In the genomic region with DNA sequence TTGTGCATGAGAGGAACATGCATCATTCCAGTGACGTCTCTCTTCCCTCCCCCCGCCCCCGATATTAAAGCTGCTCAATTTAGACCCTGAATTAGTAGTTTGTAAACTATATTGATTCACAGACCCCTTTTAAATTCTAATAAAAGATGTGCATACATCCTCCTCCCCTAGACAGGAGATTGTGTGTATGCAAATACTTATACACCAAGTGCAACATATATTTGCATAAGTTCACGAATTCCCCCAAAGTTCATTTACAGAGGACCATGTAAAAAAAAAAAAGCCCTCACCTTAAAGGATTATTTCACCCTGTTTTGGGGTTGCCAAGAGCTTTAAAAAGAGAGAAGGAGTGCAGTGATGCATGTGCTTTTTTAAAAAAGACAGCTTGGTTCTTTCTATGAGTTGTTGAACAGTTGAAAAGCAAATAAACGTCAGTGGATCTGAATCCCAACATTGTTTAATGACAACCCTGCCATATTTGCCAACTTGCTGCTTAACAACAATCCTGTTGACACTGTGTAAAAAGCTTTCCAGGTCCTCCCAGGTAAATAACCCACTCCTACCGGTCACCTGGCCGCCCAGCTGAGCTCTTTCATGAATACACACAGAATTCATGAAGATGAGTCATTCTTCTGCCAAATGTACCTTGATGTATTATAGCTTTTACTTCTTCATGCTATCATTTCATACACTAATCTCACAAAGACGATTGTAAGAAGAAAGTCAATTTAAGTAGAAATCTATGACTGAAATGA, we compare ENCODE assay signal across 1 cellular context.
TF ChIP-seq lines count a peak whose summit lies in the region.

No MANE protein-coding gene starts in this region.

TF ChIP-seq in GM12878, 131 proteins besides CTCF, POLR2A, EP300 and RAD21 (continued from another document):
- TF ChIP-seq IRF3 (IDR thresholded peaks at IDR 0.05) (no peak), JUND (IDR thresholded peaks at IDR 0.05; ENCODE audit: low read depth, low read length) (no peak), YY1 (IDR thresholded peaks at IDR 0.05; ENCODE audit: low read depth, low read length) (no peak), ZNF274 (IDR thresholded peaks at IDR 0.05; ENCODE audit: insufficient read depth, insufficient read length) (no peak), MTA2 (IDR thresholded peaks at IDR 0.05; ENCODE audit: low read depth) (no peak), SRF (IDR thresholded peaks at IDR 0.05; ENCODE audit: low read depth in 2 of 2, low read length in 2 of 2) (no peak), PML (IDR thresholded peaks at IDR 0.05; ENCODE audit: low read length) (no peak), SMARCA5 (IDR thresholded peaks at IDR 0.05) (no peak), HDAC6 (IDR thresholded peaks at IDR 0.05; ENCODE audit: unreplicated experiment) (no peak), FOS (IDR thresholded peaks at IDR 0.05; ENCODE audit: borderline replicate concordance, extremely low read depth, insufficient read length) (no peak), IKZF1 (conservative IDR thresholded peaks at IDR 0.05) (no peak)
